ENCODE assay signal across 12 cellular contexts in the genomic region with DNA sequence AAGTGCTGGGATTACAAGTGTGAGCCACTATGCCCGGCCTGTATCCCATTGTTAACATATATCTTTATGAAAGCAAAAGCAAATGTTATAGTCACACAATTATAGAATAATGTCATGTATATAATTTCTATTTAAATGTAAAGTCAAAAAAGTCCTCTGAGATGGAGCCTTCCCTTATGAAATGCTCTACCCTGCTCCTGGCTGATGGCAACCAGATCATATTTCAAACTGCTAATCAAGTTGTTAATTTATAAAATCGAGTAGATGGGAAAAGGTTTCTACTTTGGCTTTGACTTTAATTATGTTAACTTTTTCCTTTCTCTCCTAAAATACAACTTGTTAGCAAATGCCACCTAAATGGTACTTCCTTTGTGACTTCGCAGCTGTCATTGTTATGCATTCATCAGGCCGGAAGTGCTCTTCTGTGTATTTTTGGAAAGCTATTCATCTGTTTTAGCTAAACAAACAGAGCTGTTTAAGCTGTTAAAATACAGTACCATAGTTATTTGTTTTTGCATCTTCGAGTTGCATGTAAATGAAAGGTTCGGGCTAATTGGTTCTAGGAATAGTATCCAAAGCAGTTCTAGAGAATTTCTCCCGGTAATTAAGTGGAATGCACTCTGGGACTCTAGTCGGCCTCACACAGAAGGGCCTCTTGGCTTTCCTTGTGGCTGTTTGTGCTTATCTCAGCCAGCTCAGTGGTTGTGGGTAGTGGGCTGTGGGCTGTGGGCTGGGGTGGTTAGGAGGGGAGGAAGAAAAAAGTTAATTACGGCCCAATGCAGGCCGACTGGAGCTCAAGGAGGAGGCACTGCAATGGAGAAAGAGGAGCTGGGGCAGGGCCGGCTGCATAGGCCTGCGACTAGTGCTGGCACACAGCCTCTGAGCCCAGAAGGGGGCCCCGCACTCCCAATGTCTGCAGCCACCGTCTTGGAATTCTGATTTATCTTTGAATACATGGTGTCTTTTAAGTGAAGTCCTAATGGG. TPM values are rescaled to one million over a fixed set of nuclear protein-coding genes. Genes with fewer than 3 reads are reported as not detected.
DNase-seq lines count a peak whose midpoint lies in the region; ATAC-seq, FAIRE-seq and TF ChIP-seq lines count a peak whose summit lies in the region.
"Had no signal": no experiment of that assay in that cellular context is flagged by ENCODE, and none has a peak within 500 bp of the region (broad histone marks: within the 10 kb centered on the region; RNA-seq: fewer than 3 reads in every experiment).

No MANE protein-coding gene starts in this region.

- TF ChIP-seq POLR2A in GM12892 (IDR thresholded peaks at IDR 0.05; ENCODE audit: low read depth, low read length), result no peak

- H3K27ac Mint-ChIP-seq in nephron progenitor cell, result peak overlapping the region; percentile 30
- H3K27ac Mint-ChIP-seq: activated naive CD4-positive, alpha-beta T cell treated with anti-CD3 and anti-CD28 coated beads for 36 hours had no signal

- peaks cover 17% of the 10 kb centered on the region for H3K27me3 Mint-ChIP-seq in nephron progenitor cell (ENCODE audit: low read depth, poor library complexity)

- H3K4me3 Mint-ChIP-seq in nephron progenitor cell, result no peak overlapping the region
- H3K4me3 Mint-ChIP-seq: activated naive CD4-positive, alpha-beta T cell treated with anti-CD3 and anti-CD28 coated beads for 36 hours had no signal

- peaks cover 33% of the 10 kb centered on the region for H3K4me1 Mint-ChIP-seq in nephron progenitor cell

- FAIRE-seq in GM12892 (lab: Jason Lieb, UNC), result peak; percentile 51

- no peaks in the 10 kb centered on the region for H3K9me3 Mint-ChIP-seq in nephron progenitor cell
- H3K9me3 Mint-ChIP-seq: activated naive CD4-positive, alpha-beta T cell treated with anti-CD3 and anti-CD28 coated beads for 36 hours had no signal

- H3K36me3 Mint-ChIP-seq in nephron progenitor cell (ENCODE audit: low read depth), result no peaks in the 10 kb centered on the region

- ATAC-seq in GM21619 (IDR thresholded peaks at IDR 0.05; ENCODE audit: unreplicated experiment), result no peak
- ATAC-seq: left ventricle myocardium superior had no signal

- H3K4me3 ChIP-seq in astrocyte of the cerebellum (ENCODE audit: low read depth, low read length) (no peak overlapping the region), foreskin fibroblast (ENCODE audit: low read depth in 1 of 2, low read length in 2 of 2) (no peak overlapping the region)

- in situ Hi-C loops in astrocyte of the cerebellum (cut with HindIII; ENCODE audit: low sequenced_read_pairs), result no loop called here

- DNase-seq in GM12892 (ENCODE audit: insufficient read length), result no peak
- peak; percentile 53 to 75 for DNase-seq in NCI-H1930 (lab: John Stamatoyannopoulos, UW)
- DNase-seq in astrocyte of the cerebellum (ENCODE audit: low read depth), result peak; percentile 2
- peak; percentile 30 for DNase-seq in nephron progenitor cell
- DNase-seq in germinal center (ENCODE audit: low spot score), result no peak
- no peak for DNase-seq in putamen (ENCODE audit: low spot score)
- DNase-seq in foreskin fibroblast, result no peak
- DNase-seq: activated naive CD4-positive, alpha-beta T cell treated with anti-CD3 and anti-CD28 coated beads for 36 hours; left ventricle myocardium superior; NCI-H2227 treated with DMSO at 0.1 percent for 48 hours; stimulated activated CD4-positive, alpha-beta T cell treated with anti-CD3 and anti-CD28 coated beads, Interleukin-12 subunit alpha, Interleukin-12 subunit beta, amount 100 ng/mL, for 4 hours had no signal

- TF ChIP-seq CTCF in astrocyte of the cerebellum (IDR thresholded peaks at IDR 0.05; ENCODE audit: low read depth, low read length, missing control alignments) (no peak), nephron progenitor cell (IDR thresholded peaks at IDR 0.05) (peak; percentile 27), foreskin fibroblast (IDR thresholded peaks at IDR 0.05; ENCODE audit: low read depth, low read length) (no peak)

RNA-seq across cellular contexts. Expression of gene SLC35D3, which starts 34.8 kb away (rescaled TPM):
- polyA plus RNA-seq in GM12892 (2012; ENCODE audit: missing spikeins), result not detected

Comparison
In these comparisons a context has a peak if more than half of its experiments do, and no peak if none do; other contexts are left out.
1. DNase-seq: peak in NCI-H1930 (2 of 2), astrocyte of the cerebellum (single experiment) and nephron progenitor cell (single experiment); none in GM12892 (single experiment), germinal center (single experiment), putamen (single experiment) and foreskin fibroblast (0 of 2).